30 cellular contexts compared by ENCODE assay signal in genomic region chr11:8253566-8253965, GRCh38. TPM values are rescaled to one million over a fixed set of nuclear protein-coding genes. Genes with fewer than 3 reads are reported as not detected.
DNase-seq lines count a peak whose midpoint lies in the region; ATAC-seq and TF ChIP-seq lines count a peak whose summit lies in the region.
"Had no signal": no experiment of that assay in that cellular context is flagged by ENCODE, and none has a peak within 500 bp of the region (broad histone marks: within the 10 kb centered on the region; RNA-seq: fewer than 3 reads in every experiment).

No MANE protein-coding gene starts in this region.

- no peak overlapping the region for H3K4me3 ChIP-seq in right atrium auricular region
- H3K4me3 ChIP-seq in upper lobe of right lung, result no peak overlapping the region
- H3K4me3 ChIP-seq: A549; BLaER1 treated with 17β-estradiol and CSF1 and Interleukin-3, amounts not matched to agents 10 nM and 100 nM; GM12878; SJSA1 had no signal

- H3K27me3 ChIP-seq in right atrium auricular region (no peaks in the 10 kb centered on the region), upper lobe of right lung (no peaks in the 10 kb centered on the region)
- H3K27me3 ChIP-seq: BLaER1 treated with 17β-estradiol and CSF1 and Interleukin-3, amounts not matched to agents 10 nM and 100 nM; SJSA1 had no signal

- no peak for ATAC-seq in sciatic nerve
- ATAC-seq in upper lobe of right lung, result no peak
- no peak for ATAC-seq in GM21515 (IDR thresholded peaks at IDR 0.05; ENCODE audit: unreplicated experiment)
- no peak for ATAC-seq in HG03378 (IDR thresholded peaks at IDR 0.05; ENCODE audit: unreplicated experiment)
- ATAC-seq: A549, GM12878, PC-3, Right ventricle myocardium inferior had no signal

- intact Hi-C loops in cardiac septum (cut with DNase I), result no loop called here
- intact Hi-C loops in sciatic nerve (cut with DNase I), result no loop called here
- intact Hi-C loops in upper lobe of right lung (cut with DNase I), result no loop called here

- H3K36me3 ChIP-seq in right atrium auricular region (no peaks in the 10 kb centered on the region), upper lobe of right lung (no peaks in the 10 kb centered on the region)
- H3K36me3 ChIP-seq: BLaER1 treated with 17β-estradiol and CSF1 and Interleukin-3, amounts not matched to agents 10 nM and 100 nM; SJSA1 had no signal

- TF ChIP-seq CTCF in right atrium auricular region (IDR thresholded peaks at IDR 0.05) (no peak), upper lobe of right lung (IDR thresholded peaks at IDR 0.05) (no peak)

- DNase-seq in cardiac septum (ENCODE audit: low spot score), result peak; percentile 36
- DNase-seq in right atrium auricular region (ENCODE audit: low spot score), result no peak
- DNase-seq in islet precursor cell, result peak; percentile 22
- DNase-seq in sciatic nerve (ENCODE audit: low spot score), result peak; percentile 28
- DNase-seq in upper lobe of right lung, result peak; percentile 21
- no peak for DNase-seq in NCI-H774 (lab: John Stamatoyannopoulos, UW)
- DNase-seq: AML-193; CD4-positive, alpha-beta memory T cell; COR-L47; GDM1; GOT3; HCEC 1CT; Kasumi-1; NCI-H1092 treated with DMSO at 0.1 percent for 48 hours; NCI-H1436; NCI-H187; NCI-H524; NCI-H748 treated with DMSO at 0.1 percent for 48 hours; NK-92 treated with Interleukin-12 subunit alpha and Interleukin-12 subunit beta, amount 100 ng/mL, for 24 hours; PC-3 had no signal

- H3K4me1 ChIP-seq in right atrium auricular region (no peaks in the 10 kb centered on the region), upper lobe of right lung (no peaks in the 10 kb centered on the region)
- H3K4me1 ChIP-seq: A549, SJSA1 had no signal

- no peaks in the 10 kb centered on the region for H3K9me3 ChIP-seq in right atrium auricular region
- H3K9me3 ChIP-seq in upper lobe of right lung, result no peaks in the 10 kb centered on the region
- H3K9me3 ChIP-seq: A549; BLaER1 treated with 17β-estradiol and CSF1 and Interleukin-3, amounts not matched to agents 10 nM and 100 nM; SJSA1 had no signal

- H3K27ac ChIP-seq in right atrium auricular region (no peak overlapping the region), upper lobe of right lung (no peak overlapping the region)
- H3K27ac ChIP-seq: A549; BLaER1 treated with 17β-estradiol and CSF1 and Interleukin-3, amounts not matched to agents 10 nM and 100 nM; SJSA1 had no signal

RNA-seq across cellular contexts. Expression of gene LMO1, which starts 10.1 kb away (rescaled TPM):
- 0.46 TPM for total RNA-seq in cardiac septum
- total RNA-seq in right atrium auricular region, result not detected
- total RNA-seq in sciatic nerve, result 0.62 TPM
- total RNA-seq in upper lobe of right lung, result not detected
- total RNA-seq: CD4-positive, alpha-beta memory T cell; GM12878; HT-29; M059J; RPMI7951; SJSA1 had no signal

Comparison
In these comparisons a context has a peak if more than half of its experiments do, and no peak if none do; other contexts are left out.
1. DNase-seq: peak in cardiac septum (single experiment), islet precursor cell (single experiment), sciatic nerve (single experiment) and upper lobe of right lung (single experiment); none in right atrium auricular region (single experiment) and NCI-H774 (single experiment).